Comparison of ENCODE assay signal across 8 cellular contexts in genomic region chr11:6353367-6353987, GRCh38. TPM values are rescaled to one million over a fixed set of nuclear protein-coding genes. Genes with fewer than 3 reads are reported as not detected.
DNase-seq lines count a peak whose midpoint lies in the region; ATAC-seq and TF ChIP-seq lines count a peak whose summit lies in the region.

No MANE protein-coding gene starts in this region.

- H3K9me3 ChIP-seq in Karpas-422 (ENCODE audit: low read length), result no peaks in the 10 kb centered on the region
- H3K9me3 ChIP-seq in gastroesophageal sphincter, result no peaks in the 10 kb centered on the region

- peak; percentile 56 for DNase-seq in EH (ENCODE audit: low read depth)
- DNase-seq in Karpas-422, result peak; percentile 83
- DNase-seq in RWPE1 (ENCODE audit: low spot score), result peak; percentile 61
- DNase-seq in activated T-helper 9 cell treated with anti-CD3 and anti-CD28 coated beads, Interleukin-2, amount 50 U/mL, for 16 hours (ENCODE audit: low read depth), result peak; percentile 27
- peak; percentile 45 for DNase-seq in pons (ENCODE audit: low spot score)
- no peak for DNase-seq in posterior vena cava (ENCODE audit: low spot score)

- CTCF ChIA-PET in RWPE1 (lab: Yijun Ruan, JAX), result interaction anchor here (0.5 to 2.3 kb wide), 35 partner anchors 8 to 1810 kb away, joined by 3 to 23 read pairs (median 3); partner anchors contain the start of genes CCKBR and FHIP1B

- H3K27ac ChIP-seq in Karpas-422 (ENCODE audit: low read length) (no peak overlapping the region), RWPE1 (no peak overlapping the region), gastroesophageal sphincter (no peak overlapping the region)

- H3K9me2 ChIP-seq in Karpas-422 (replicated peaks; ENCODE audit: insufficient read depth, low read length), result no peaks in the 10 kb centered on the region

- H3K4me1 ChIP-seq in Karpas-422 (ENCODE audit: low read length), result peaks cover 5% of the 10 kb centered on the region
- peaks cover 0 to 33% (median 8%) of the 10 kb centered on the region in 3 donors for H3K4me1 ChIP-seq in gastroesophageal sphincter

- no peak overlapping the region for H3K4me2 ChIP-seq in Karpas-422 (ENCODE audit: low read depth, low read length, poor library complexity, severe bottlenecking)

- POLR2A ChIA-PET in RWPE1 (lab: Yijun Ruan, JAX; ENCODE audit: low non-redundant PET), result no interaction called here

- no peak for TF ChIP-seq POLR2A in gastroesophageal sphincter (IDR thresholded peaks at IDR 0.05)

- no peak overlapping the region for H3K9ac ChIP-seq in Karpas-422 (ENCODE audit: low read length)

- H3K27me3 ChIP-seq in Karpas-422 (ENCODE audit: low read length), result no peaks in the 10 kb centered on the region
- H3K27me3 ChIP-seq in gastroesophageal sphincter, result no peaks in the 10 kb centered on the region

- H3K36me3 ChIP-seq in Karpas-422 (ENCODE audit: insufficient read depth, low read length), result no peaks in the 10 kb centered on the region
- H3K36me3 ChIP-seq in gastroesophageal sphincter, result no peaks in the 10 kb centered on the region

- no peak for TF ChIP-seq EP300 in gastroesophageal sphincter (IDR thresholded peaks at IDR 0.05)

- no peak overlapping the region for H3K4me3 ChIP-seq in Karpas-422 (ENCODE audit: low read length)
- no peak overlapping the region for H3K4me3 ChIP-seq in gastroesophageal sphincter

- 7 to 15% methylated on average over 5 of the region's 5 CpGs for WGBS in gastroesophageal sphincter (ENCODE audit: low coverage in 1 of 2), 2 donors

- no peaks in the 10 kb centered on the region for H3K79me2 ChIP-seq in Karpas-422 (ENCODE audit: low read length)

- intact Hi-C loops in posterior vena cava (cut with DNase I), result loop anchor here (5.0 to 10.0 kb wide), 3 partner anchors 49 to 329 kb away; no protein-coding TSS in a partner anchor

- no peak overlapping the region for H2AFZ ChIP-seq in Karpas-422 (ENCODE audit: low read length)

- TF ChIP-seq CTCF in RWPE1 (conservative IDR thresholded peaks at IDR 0.05; ENCODE audit: low read depth), result peak; percentile 95
- TF ChIP-seq CTCF in gastroesophageal sphincter (IDR thresholded peaks at IDR 0.05), result peak; percentile 71 to 90 (median 82)

- no peaks in the 10 kb centered on the region for H4K20me1 ChIP-seq in Karpas-422 (ENCODE audit: insufficient read depth, low read depth, low read length)

- ATAC-seq in GM21619 (IDR thresholded peaks at IDR 0.05; ENCODE audit: unreplicated experiment), result peak; percentile 84
- ATAC-seq in gastroesophageal sphincter, result peak; percentile 47

RNA-seq across cellular contexts. Expression of gene CAVIN3, which starts 33.2 kb away (rescaled TPM):
- total RNA-seq in Karpas-422 (2014; rRNA removed; shearing (Covaris generic); ENCODE audit: low replicate concordance), result not detected in 2 replicates
- total RNA-seq in gastroesophageal sphincter, result 100 to 1,000 TPM; 164 to 313 (median 211) TPM
- total RNA-seq in posterior vena cava, result 100 to 1,000 TPM; 156 to 166 TPM

RNA-seq across cellular contexts. Expression of gene SMPD1, which starts 36.8 kb away (rescaled TPM):
- 2.3 and 2.9 TPM in 2 replicates for total RNA-seq in Karpas-422 (2014; rRNA removed; shearing (Covaris generic); ENCODE audit: low replicate concordance)
- 10 to 100 TPM; 26.6 to 37.8 (median 33.5) TPM for total RNA-seq in gastroesophageal sphincter
- total RNA-seq in posterior vena cava, result 10 to 100 TPM; 35.4 to 51.6 TPM

Comparison
In these comparisons a context has a peak if more than half of its experiments do, and no peak if none do; other contexts are left out.
1. RNA of gene CAVIN3, which starts 33.2 kb away (total RNA-seq): 164 to 313 TPM in gastroesophageal sphincter and 156 to 166 TPM in posterior vena cava; not detected in Karpas-422; every median in the first group is over 100 times any median in the second.